Comparison of ENCODE assay signal across 8 cellular contexts in genomic region chr2:53969285-53970094, GRCh38. TPM values are rescaled to one million over a fixed set of nuclear protein-coding genes. Genes with fewer than 3 reads are reported as not detected.
DNase-seq lines count a peak whose midpoint lies in the region; FAIRE-seq and TF ChIP-seq lines count a peak whose summit lies in the region.

No MANE protein-coding gene starts in this region.

- H3K27me3 ChIP-seq in tibial artery, result no peaks in the 10 kb centered on the region

- intact Hi-C loops in tibial artery (cut with DNase I; ENCODE audit: low total_unique reads), result no loop called here

- peak overlapping the region; percentile 86 to 94 for H3K4me3 ChIP-seq in tibial artery

- H3K36me3 ChIP-seq in tibial artery, result peaks cover 0 to 11% (median 7%) of the 10 kb centered on the region in 3 donors

- TF ChIP-seq CTCF in 22Rv1 (IDR thresholded peaks at IDR 0.05) (no peak), tibial artery (IDR thresholded peaks at IDR 0.05) (no peak)

- peak; percentile 28 for DNase-seq in GM04504 (ENCODE audit: low read depth)
- peak; percentile 68 for DNase-seq in HTR-8/SVneo (ENCODE audit: insufficient read length, low spot score)
- DNase-seq in SHP77 (lab: John Stamatoyannopoulos, UW), result peak; percentile 76 to 78
- peak; percentile 70 for DNase-seq in dedifferentiated amniotic fluid mesenchymal stem cell (ENCODE audit: extremely low spot score)
- DNase-seq in lung microvascular endothelial cell (ENCODE audit: low read depth in 2 of 2), result peak; percentile 80 to 84
- DNase-seq in tibial artery, result no peak
- no peak for DNase-seq in GOT3 (lab: John Stamatoyannopoulos, UW)

- peaks cover 0 to 56% (median 20%) of the 10 kb centered on the region in 4 donors for H3K4me1 ChIP-seq in tibial artery

- FAIRE-seq in HTR-8/SVneo (lab: Jason Lieb, UNC), result no peak

- no peaks in the 10 kb centered on the region for H3K9me3 ChIP-seq in tibial artery

- H3K27ac ChIP-seq in 22Rv1 (peak overlapping the region; percentile 83), tibial artery (peak overlapping the region; percentile 93 to 97)

RNA-seq across cellular contexts. Expression of gene PSME4, which starts 1.3 kb away (rescaled TPM):
- total RNA-seq in lung microvascular endothelial cell, result 24.4 and 32.3 TPM in 2 replicates

Comparison
In these comparisons a context has a peak if more than half of its experiments do, and no peak if none do; other contexts are left out.
1. DNase-seq: peak in GM04504 (single experiment), HTR-8/SVneo (single experiment), SHP77 (2 of 2), dedifferentiated amniotic fluid mesenchymal stem cell (single experiment) and lung microvascular endothelial cell (2 of 2); none in tibial artery (0 of 2) and GOT3 (single experiment).